In genomic region chr7:44022796-44023467, GRCh38 we compare ENCODE assay signal across 6 cellular contexts. TPM values are rescaled to one million over a fixed set of nuclear protein-coding genes. Genes with fewer than 3 reads are reported as not detected.
"Had no signal": no experiment of that assay in that cellular context is flagged by ENCODE, and none has a peak within 500 bp of the region (broad histone marks: within the 10 kb centered on the region; RNA-seq: fewer than 3 reads in every experiment).

No MANE protein-coding gene starts in this region.

RNA-seq across cellular contexts. Expression of gene SPDYE1, which starts 25.2 kb away (rescaled TPM):
- total RNA-seq: body of pancreas, chondrocyte, kidney, mucosa of descending colon, skeletal muscle tissue, uterus had no signal
